9 cellular contexts compared by ENCODE assay signal in the genomic region with DNA sequence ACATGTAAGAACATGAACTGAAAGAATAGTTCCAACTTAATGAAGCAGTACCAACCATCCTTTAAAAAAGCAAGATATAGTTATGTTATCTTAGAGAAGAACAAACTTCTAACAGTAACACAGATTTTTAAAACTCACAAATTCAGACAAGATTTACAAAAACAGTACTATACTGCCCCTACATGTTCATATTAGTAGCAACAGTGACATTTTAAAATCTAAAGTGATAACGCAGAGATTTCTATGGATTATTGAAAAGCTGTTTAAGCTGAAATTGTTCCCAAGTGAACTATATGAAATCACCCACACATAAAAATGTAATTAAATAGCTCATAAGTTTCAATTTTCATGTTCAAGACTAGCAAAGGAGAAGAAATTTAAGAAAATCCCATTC.
DNase-seq lines count a peak whose midpoint lies in the region; ATAC-seq, FAIRE-seq and TF ChIP-seq lines count a peak whose summit lies in the region.
"Had no signal": no experiment of that assay in that cellular context is flagged by ENCODE, and none has a peak within 500 bp of the region (broad histone marks: within the 10 kb centered on the region; RNA-seq: fewer than 3 reads in every experiment).

No MANE protein-coding gene starts in this region.

- FAIRE-seq in GM19239 (lab: Jason Lieb, UNC), result peak; percentile 93

- intact Hi-C loops in right lobe of liver (cut with DNase I), result no loop called here

- no peak overlapping the region for H3K27ac ChIP-seq in right lobe of liver

- peak in 3 of 4 donors; percentile 28 to 32 (median 29) for TF ChIP-seq CTCF in right lobe of liver (IDR thresholded peaks at IDR 0.05)

- no peak for TF ChIP-seq POLR2A in right lobe of liver (IDR thresholded peaks at IDR 0.05)

- H3K27me3 ChIP-seq in adipocyte (replicated peaks; ENCODE audit: control insufficient read depth, insufficient read depth, low read length) (no peaks in the 10 kb centered on the region), right lobe of liver (no peaks in the 10 kb centered on the region)

- H3K4me3 ChIP-seq in adipocyte (ENCODE audit: low read length) (no peak overlapping the region), right lobe of liver (no peak overlapping the region)

- peak overlapping the region; percentile 9 for H3K9ac ChIP-seq in adipocyte (ENCODE audit: low read length)

- DNase-seq in AG20443 (ENCODE audit: low spot score), result peak; percentile 8
- DNase-seq in GM19239 (ENCODE audit: insufficient read length, low spot score), result no peak
- DNase-seq in adipocyte (ENCODE audit: low read depth), result peak; percentile 60
- DNase-seq in right lobe of liver, result no peak
- no peak for DNase-seq in DMS114 treated with DMSO at 0.1 percent for 48 hours (lab: John Stamatoyannopoulos, UW; ENCODE audit: unreplicated experiment)
- no peak for DNase-seq in NCI-H187 treated with DMSO at 0.1 percent for 48 hours (lab: John Stamatoyannopoulos, UW)
- no peak for DNase-seq in NCI-H128 (lab: John Stamatoyannopoulos, UW; ENCODE audit: unreplicated experiment)
- DNase-seq: activated CD4-positive, alpha-beta T cell treated with anti-CD3 and anti-CD28 coated beads, Interleukin-2, amount 50 U/mL, for 4 hours had no signal

- H3K9me3 ChIP-seq in adipocyte (ENCODE audit: control insufficient read depth, low read length) (no peaks in the 10 kb centered on the region), right lobe of liver (no peaks in the 10 kb centered on the region)

- 38% methylated on average over 1 of the region's 1 CpG for WGBS in right lobe of liver (ENCODE audit: insufficient coverage, low coverage, low lambda C conversion rate, missing lambda C conversion rate)

- peaks cover 4% of the 10 kb centered on the region for H3K36me3 ChIP-seq in adipocyte (ENCODE audit: control insufficient read depth, insufficient read depth, low read length, severe bottlenecking)
- no peaks in the 10 kb centered on the region for H3K36me3 ChIP-seq in right lobe of liver

- peaks cover 10% of the 10 kb centered on the region for H3K4me1 ChIP-seq in adipocyte (ENCODE audit: control insufficient read depth, insufficient read depth, low read length)
- H3K4me1 ChIP-seq in right lobe of liver, result peaks cover 0 to 4% (median 0%) of the 10 kb centered on the region in 4 donors

- ATAC-seq in right lobe of liver (no peak), HG03521 (IDR thresholded peaks at IDR 0.05; ENCODE audit: unreplicated experiment) (no peak)

Comparison
In these comparisons a context has a peak if more than half of its experiments do, and no peak if none do; other contexts are left out.
1. DNase-seq: peak in AG20443 (single experiment) and adipocyte (single experiment); none in GM19239 (single experiment), right lobe of liver (0 of 3), DMS114 treated with DMSO at 0.1 percent for 48 hours (single experiment), NCI-H187 treated with DMSO at 0.1 percent for 48 hours (single experiment) and NCI-H128 (single experiment).